In the genomic region with DNA sequence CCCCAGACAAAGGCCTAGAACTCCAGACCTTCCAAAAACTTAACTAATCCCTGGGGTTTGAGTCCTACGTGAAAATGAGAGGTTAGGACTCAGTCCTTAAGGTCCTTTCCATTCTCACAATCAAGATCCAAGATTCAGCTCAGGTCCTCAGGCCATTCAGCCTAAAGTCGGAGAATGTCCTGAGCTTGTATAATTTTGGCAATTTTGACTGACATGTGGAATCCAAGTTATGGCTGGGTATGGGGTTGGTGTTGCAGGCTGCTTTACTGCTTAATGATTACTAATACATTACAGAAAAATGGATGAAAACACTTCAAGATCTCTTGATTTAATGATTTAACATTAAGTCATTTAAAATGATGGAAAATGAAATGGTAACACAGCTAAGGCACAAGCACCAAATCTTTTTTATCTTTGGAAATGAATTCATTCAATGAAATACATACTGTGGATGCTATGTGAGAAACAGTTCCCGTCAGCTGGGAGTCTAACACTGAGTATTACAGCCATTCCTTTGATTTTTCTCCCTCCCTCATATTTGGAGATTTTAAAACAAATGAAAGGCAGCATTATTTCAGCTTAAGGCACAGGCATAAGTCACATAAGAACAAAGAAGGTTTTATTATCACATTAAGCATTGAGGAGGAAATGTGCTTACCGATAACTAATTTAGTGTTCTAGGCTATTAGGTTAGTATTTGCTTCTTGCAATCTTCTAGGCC, we compare ENCODE assay signal across 9 cellular contexts. TPM values are rescaled to one million over a fixed set of nuclear protein-coding genes. Genes with fewer than 3 reads are reported as not detected.
DNase-seq lines count a peak whose midpoint lies in the region; ATAC-seq and TF ChIP-seq lines count a peak whose summit lies in the region.
"Had no signal": no experiment of that assay in that cellular context is flagged by ENCODE, and none has a peak within 500 bp of the region (broad histone marks: within the 10 kb centered on the region; RNA-seq: fewer than 3 reads in every experiment).

No MANE protein-coding gene starts in this region.

- H3K9ac ChIP-seq in rectal smooth muscle tissue (ENCODE audit: low read length), result no peak overlapping the region

- peak overlapping the region; percentile 87 for H3K4me2 ChIP-seq in DOHH2 (ENCODE audit: low read length)

- TF ChIP-seq CTCF in DOHH2 (IDR thresholded peaks at IDR 0.05; ENCODE audit: low read depth, low read length, poor library complexity, severe bottlenecking), result no peak
- TF ChIP-seq CTCF in RWPE2 (IDR thresholded peaks at IDR 0.05; ENCODE audit: poor library complexity, severe bottlenecking), result no peak

- H3K27me3 ChIP-seq in DOHH2 (ENCODE audit: control insufficient read depth, low read length) (peaks cover 4% of the 10 kb centered on the region; the same call in 1 of the 2 replicates), RWPE2 (ENCODE audit: insufficient read depth, poor library complexity, severe bottlenecking) (no peaks in the 10 kb centered on the region), rectal smooth muscle tissue (ENCODE audit: control insufficient read depth, insufficient read depth, low read length) (no peaks in the 10 kb centered on the region)

- H3K27ac ChIP-seq in DOHH2 (ENCODE audit: low read depth, low read length) (no peak overlapping the region), RWPE2 (ENCODE audit: poor library complexity, severe bottlenecking) (peak overlapping the region; percentile 65), epithelial cell of prostate (peak overlapping the region; percentile 77), rectal smooth muscle tissue (ENCODE audit: low read depth, low read length) (peak overlapping the region; percentile 34)

- no peak for DNase-seq in RWPE2 (ENCODE audit: low spot score)
- no peak for DNase-seq in epithelial cell of prostate (ENCODE audit: low read depth, low spot score)
- no peak for DNase-seq in left lobe of liver (ENCODE audit: low spot score)
- DNase-seq in glomerular visceral epithelial cell (ENCODE audit: extremely low spot score), result no peak
- no peak for DNase-seq in dedifferentiated amniotic fluid mesenchymal stem cell (ENCODE audit: extremely low spot score)
- DNase-seq: stimulated activated CD4-positive, alpha-beta T cell treated with anti-CD3 and anti-CD28 coated beads, Interleukin-2, amount 100 ng/mL, for 24 hours had no signal

- H3K36me3 ChIP-seq in DOHH2 (ENCODE audit: control insufficient read depth, low read length) (no peaks in the 10 kb centered on the region), RWPE2 (ENCODE audit: low read depth) (peaks cover 19% of the 10 kb centered on the region), rectal smooth muscle tissue (ENCODE audit: control insufficient read depth, insufficient read depth, low read length) (no peaks in the 10 kb centered on the region)

- H3K4me1 ChIP-seq in DOHH2 (ENCODE audit: control insufficient read depth, low read length) (peaks cover 25% of the 10 kb centered on the region), RWPE2 (ENCODE audit: insufficient read depth, poor library complexity, severe bottlenecking) (peaks cover 3% of the 10 kb centered on the region), rectal smooth muscle tissue (ENCODE audit: control insufficient read depth, insufficient read depth, low read length) (no peaks in the 10 kb centered on the region)

- no peaks in the 10 kb centered on the region for H4K20me1 ChIP-seq in DOHH2 (ENCODE audit: control insufficient read depth, insufficient read depth, low read depth, low read length)

- ATAC-seq in RWPE2 (ENCODE audit: low read depth) (no peak), left lobe of liver (no peak), HG03432 (IDR thresholded peaks at IDR 0.05; ENCODE audit: unreplicated experiment) (no peak)

- H3K9me2 ChIP-seq in DOHH2 (replicated peaks; ENCODE audit: control insufficient read depth, low read length), result no peaks in the 10 kb centered on the region

- no peaks in the 10 kb centered on the region for H3F3A ChIP-seq in DOHH2 (ENCODE audit: control insufficient read depth, insufficient read depth)

- H3K9me3 ChIP-seq in DOHH2 (ENCODE audit: control insufficient read depth, insufficient read depth, low read length), result no peaks in the 10 kb centered on the region
- H3K9me3 ChIP-seq in RWPE2 (ENCODE audit: severe bottlenecking), result no peaks in the 10 kb centered on the region

- no peaks in the 10 kb centered on the region for H3K79me2 ChIP-seq in DOHH2 (ENCODE audit: control insufficient read depth, low read length)

- peak overlapping the region; percentile 89 for H3K4me3 ChIP-seq in DOHH2 (ENCODE audit: low read length)
- peak overlapping the region; percentile 48 for H3K4me3 ChIP-seq in RWPE2 (ENCODE audit: severe bottlenecking)
- peak overlapping the region; percentile 71 for H3K4me3 ChIP-seq in rectal smooth muscle tissue (ENCODE audit: low read length)

RNA-seq across cellular contexts. Expression of a gene that starts 1.3 kb away (rescaled TPM):
- 4.7 TPM for total RNA-seq in left lobe of liver
